ENCODE assay signal across 17 cellular contexts in the genomic region with DNA sequence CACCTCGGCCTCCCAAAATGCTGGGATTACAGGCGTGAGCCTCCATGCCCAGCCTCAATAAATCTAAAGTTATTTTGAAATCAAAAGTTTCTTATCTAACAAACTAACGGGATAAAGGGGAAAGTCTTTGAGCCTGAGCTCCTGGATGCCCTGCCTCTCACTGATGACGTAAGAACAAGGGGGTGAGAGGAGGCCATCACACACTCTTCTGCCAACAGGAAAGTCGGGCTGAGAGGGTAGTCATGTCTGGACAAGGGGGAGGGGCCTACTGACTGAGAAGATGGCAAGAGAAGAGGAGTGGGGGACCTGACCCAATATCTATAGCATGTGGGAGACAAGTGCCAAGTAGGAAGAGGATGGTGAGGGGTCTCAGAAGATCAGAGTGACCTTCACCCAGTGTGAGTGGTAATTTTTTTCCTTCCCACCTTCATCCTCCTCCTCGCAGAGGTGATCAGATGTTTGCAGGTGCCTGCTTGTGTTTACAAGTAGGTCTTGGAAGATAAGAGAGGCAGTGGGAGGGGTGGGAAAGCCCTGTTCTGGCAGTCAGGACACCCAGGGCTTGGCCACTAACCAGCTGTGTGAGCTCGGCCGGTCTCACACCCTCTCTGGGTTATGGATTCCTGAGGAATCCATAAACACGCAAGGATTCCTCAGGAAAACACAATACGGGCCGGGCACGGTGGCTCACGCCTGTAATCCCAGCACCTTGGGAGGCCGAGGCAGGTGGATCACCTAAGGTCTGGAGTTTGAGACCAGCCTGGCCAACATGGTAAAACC. TPM values are rescaled to one million over a fixed set of nuclear protein-coding genes. Genes with fewer than 3 reads are reported as not detected.
DNase-seq lines count a peak whose midpoint lies in the region; ATAC-seq and TF ChIP-seq lines count a peak whose summit lies in the region.
"Had no signal": no experiment of that assay in that cellular context is flagged by ENCODE, and none has a peak within 500 bp of the region (broad histone marks: within the 10 kb centered on the region; RNA-seq: fewer than 3 reads in every experiment).

No MANE protein-coding gene starts in this region.

- peak overlapping the region; percentile 77 for H4K91ac ChIP-seq in trophoblast cell (ENCODE audit: low read depth, low read length)

- no peaks in the 10 kb centered on the region for H3K9me3 Mint-ChIP-seq in endodermal cell

- H2AK5ac ChIP-seq in trophoblast cell (ENCODE audit: low read length): peak overlapping the region; percentile 25

- no peaks in the 10 kb centered on the region for H3K27me3 Mint-ChIP-seq in endodermal cell (ENCODE audit: insufficient read depth)

- TF ChIP-seq POLR2A in Peyer's patch (IDR thresholded peaks at IDR 0.05): no peak
- no peak for TF ChIP-seq POLR2A in lower leg skin (IDR thresholded peaks at IDR 0.05)

- peak overlapping the region; percentile 4 for H3K4ac ChIP-seq in trophoblast cell (ENCODE audit: low read depth, low read length)

- H3K27ac ChIP-seq in Peyer's patch: peak overlapping the region; percentile 1 to 69 (median 39)
- no peak overlapping the region for H3K27ac ChIP-seq in endodermal cell (ENCODE audit: low read depth, low read length)
- no peak overlapping the region for H3K27ac ChIP-seq in trophoblast cell (ENCODE audit: low read depth, low read length)

- no peak overlapping the region for H3K4me2 ChIP-seq in trophoblast cell (ENCODE audit: low read length)

- peaks cover 0 to 56% (median 2%) of the 10 kb centered on the region in 4 donors for H3K4me1 ChIP-seq in Peyer's patch
- peaks cover 20% of the 10 kb centered on the region for H3K4me1 ChIP-seq in endodermal cell (ENCODE audit: control insufficient read depth, insufficient read depth, low read length)
- H3K4me1 ChIP-seq in trophoblast cell (ENCODE audit: control insufficient read depth in 1 of 2, insufficient read depth in 2 of 2, low read length in 2 of 2): peaks cover 28 to 43% of the 10 kb centered on the region in 2 experiments

- H2BK120ac ChIP-seq in trophoblast cell (ENCODE audit: insufficient read depth, low read length, poor library complexity): peak overlapping the region; percentile 29

- H3K79me2 ChIP-seq in trophoblast cell (ENCODE audit: control insufficient read depth, insufficient read depth, low read length, poor library complexity): no peaks in the 10 kb centered on the region

- peaks cover 43% of the 10 kb centered on the region for H3K4me1 Mint-ChIP-seq in endodermal cell

- H4K8ac ChIP-seq in trophoblast cell (ENCODE audit: low read depth, low read length): no peak overlapping the region

- no peak overlapping the region for H3K4me3 Mint-ChIP-seq in endodermal cell

- no peaks in the 10 kb centered on the region for H3K36me3 ChIP-seq in Peyer's patch
- no peaks in the 10 kb centered on the region for H3K36me3 ChIP-seq in endodermal cell (ENCODE audit: control insufficient read depth, insufficient read depth, low read length)
- no peaks in the 10 kb centered on the region for H3K36me3 ChIP-seq in trophoblast cell (ENCODE audit: control insufficient read depth in 1 of 2, insufficient read depth in 2 of 2, low read length in 2 of 2)
- H3K36me3 ChIP-seq: BE2C had no signal

- peak overlapping the region; percentile 64 for H3K27ac Mint-ChIP-seq in endodermal cell

- H3K27me3 ChIP-seq in Peyer's patch (no peaks in the 10 kb centered on the region), endodermal cell (ENCODE audit: control insufficient read depth, insufficient read depth, low read length, poor library complexity, severe bottlenecking) (no peaks in the 10 kb centered on the region), trophoblast cell (ENCODE audit: insufficient read depth, low read length) (no peaks in the 10 kb centered on the region)
- H3K27me3 ChIP-seq: BE2C had no signal

- H3K9ac ChIP-seq in endodermal cell (ENCODE audit: extremely low read depth, low read length, poor library complexity, severe bottlenecking): no peak overlapping the region
- no peak overlapping the region for H3K9ac ChIP-seq in trophoblast cell (ENCODE audit: low read length)

- intact Hi-C loops in lower leg skin (cut with DNase I; ENCODE audit: low total_unique reads): no loop called here

- H3K18ac ChIP-seq in trophoblast cell (ENCODE audit: low read length): peak overlapping the region; percentile 32

- ATAC-seq in esophagus mucosa (no peak), HG03045 (IDR thresholded peaks at IDR 0.05; ENCODE audit: unreplicated experiment) (no peak)

- H3K36me3 Mint-ChIP-seq in endodermal cell (ENCODE audit: low read depth): no peaks in the 10 kb centered on the region

- H2BK12ac ChIP-seq in trophoblast cell (ENCODE audit: low read length): peak overlapping the region; percentile 41

- no peak overlapping the region for H2BK5ac ChIP-seq in trophoblast cell (ENCODE audit: low read depth, low read length, poor library complexity)

- no peak overlapping the region for H4K12ac ChIP-seq in trophoblast cell (ENCODE audit: low read depth, low read length)

- H3K9me3 ChIP-seq in Peyer's patch (no peaks in the 10 kb centered on the region), endodermal cell (ENCODE audit: control insufficient read depth, low read length) (no peaks in the 10 kb centered on the region), trophoblast cell (ENCODE audit: insufficient read depth, low read depth, low read length) (no peaks in the 10 kb centered on the region)
- H3K9me3 ChIP-seq: BE2C had no signal

- H3K23ac ChIP-seq in trophoblast cell (ENCODE audit: low read length): no peak overlapping the region

- H2AFZ ChIP-seq in trophoblast cell (ENCODE audit: insufficient read depth, low read length, poor library complexity): no peak overlapping the region

- H3K14ac ChIP-seq in trophoblast cell (ENCODE audit: low read length): peak overlapping the region; percentile 6

- peak; percentile 53 for DNase-seq in AG10803 (ENCODE audit: low read depth)
- DNase-seq in Peyer's patch: no peak
- DNase-seq in endodermal cell: peak; percentile 69
- peak; percentile 84 to 90 for DNase-seq in trophoblast cell
- no peak for DNase-seq in lower leg skin (ENCODE audit: low spot score in 2 of 2)
- DNase-seq in AG08396 (ENCODE audit: low spot score): no peak
- DNase-seq: activated T-cell treated with anti-CD3 and anti-CD28 coated beads for 4 hours, anterior cingulate cortex, BE2C, midbrain, MM.1S, NCI-H446 treated with DMSO at 0.1 percent for 48 hours, retina, SHP77 treated with DMSO at 0.1 percent for 48 hours had no signal

- TF ChIP-seq CTCF in AG10803 (conservative IDR thresholded peaks at IDR 0.05; ENCODE audit: low read length): no peak
- TF ChIP-seq CTCF in Peyer's patch (IDR thresholded peaks at IDR 0.05): no peak
- no peak for TF ChIP-seq CTCF in endodermal cell (conservative IDR thresholded peaks at IDR 0.05)
- no peak for TF ChIP-seq CTCF in lower leg skin (IDR thresholded peaks at IDR 0.05)

- peaks cover 26% of the 10 kb centered on the region for H3K79me1 ChIP-seq in trophoblast cell (ENCODE audit: low read length)

- H3K4me3 ChIP-seq in AG10803 (ENCODE audit: low read length): no peak overlapping the region
- peak overlapping the region in 1 of 4 donors; percentile 23 for H3K4me3 ChIP-seq in Peyer's patch
- H3K4me3 ChIP-seq in endodermal cell (ENCODE audit: low read length): no peak overlapping the region
- H3K4me3 ChIP-seq in trophoblast cell (ENCODE audit: low read depth, low read length): no peak overlapping the region
- no peak overlapping the region for H3K4me3 ChIP-seq in lower leg skin (ENCODE audit: low read depth, poor library complexity, severe bottlenecking)

- WGBS in endodermal cell (ENCODE audit: insufficient coverage in 1 of 2, insufficient read length in 1 of 2), 2 experiments: 90 to 94% methylated on average over 11 to 14 of the region's 14 CpGs
- no CpG with 5 or more reads among the region's 14 CpGs for WGBS in trophoblast cell (ENCODE audit: extremely low coverage, insufficient coverage, insufficient read length)
- 69 to 70% methylated on average over 14 of the region's 14 CpGs for WGBS in lower leg skin, 2 donors

RNA-seq across cellular contexts. Expression of gene UQCRHL, which starts 9.6 kb away (rescaled TPM):
- total RNA-seq in Peyer's patch: 1 to 10 TPM; 1.3 to 2.5 (median 1.6) TPM
- 1 to 10 TPM; 1.6 to 3.7 TPM for total RNA-seq in endodermal cell
- 5.2 TPM for polyA plus RNA-seq in endodermal cell (2013, experiment 1 of 2)
- 5.2 TPM for polyA plus RNA-seq in endodermal cell (2013, experiment 2 of 2)
- polyA plus RNA-seq in trophoblast cell (2013): 2.1 TPM in 2 replicates
- 1.6 TPM for total RNA-seq in esophagus mucosa
- total RNA-seq in lower leg skin: 1 to 10 TPM in 2 of 4 donors, under 1 TPM in 2; 0.62 to 1.4 (median 0.94) TPM

RNA-seq across cellular contexts. Expression of gene FBLIM1, which starts 39.2 kb away (rescaled TPM):
- total RNA-seq in Peyer's patch (100 to 1,000 TPM in 3 of 4 donors, 10 to 100 TPM in 1; 50.3 to 502 (median 337) TPM), endodermal cell (10 to 100 TPM; 58.4 to 60.6 TPM), esophagus mucosa (56.5 TPM), lower leg skin (10 to 100 TPM; 11.5 to 41.7 (median 17.7) TPM)
- polyA plus RNA-seq in endodermal cell (2013, experiment 1 of 2): 26.4 TPM
- 23.9 TPM for polyA plus RNA-seq in endodermal cell (2013, experiment 2 of 2)
- 88.4 and 91.1 TPM in 2 replicates for polyA plus RNA-seq in trophoblast cell (2013)

RNA-seq across cellular contexts. Expression of gene SPEN, which starts 49.7 kb away (rescaled TPM):
- total RNA-seq in Peyer's patch: 10 to 100 TPM; 51.8 to 94.9 (median 61.5) TPM
- total RNA-seq in endodermal cell: 10 to 100 TPM; 61.5 to 71.9 TPM
- 55.4 TPM for polyA plus RNA-seq in endodermal cell (2013, experiment 1 of 2)
- polyA plus RNA-seq in endodermal cell (2013, experiment 2 of 2): 52.7 TPM
- polyA plus RNA-seq in trophoblast cell (2013): 21.2 and 21.4 TPM in 2 replicates
- 25.1 TPM for total RNA-seq in esophagus mucosa
- total RNA-seq in lower leg skin: 10 to 100 TPM; 41.4 to 63.6 (median 42.9) TPM

RNA-seq across cellular contexts. Expression of gene TMEM82, which starts 55.5 kb away (rescaled TPM):
- total RNA-seq in Peyer's patch (10 to 100 TPM in 3 of 4 donors, 1 to 10 TPM in 1; 2.5 to 42.4 (median 32.7) TPM), endodermal cell (1 to 10 TPM in 1 of 2 donors, under 1 TPM in 1; 0.46 to 3.2 TPM), esophagus mucosa (not detected), lower leg skin (not detected)
- polyA plus RNA-seq in endodermal cell (2013, experiment 1 of 2): 0.36 TPM
- polyA plus RNA-seq in endodermal cell (2013, experiment 2 of 2): not detected
- 0.06 and 0.08 TPM in 2 replicates for polyA plus RNA-seq in trophoblast cell (2013)
- polyA plus RNA-seq: thymus had no signal

Comparison
In these comparisons a context has a peak if more than half of its experiments do, and no peak if none do; other contexts are left out.
1. DNase-seq: peak in AG10803 (single experiment), endodermal cell (single experiment) and trophoblast cell (2 of 2); none in Peyer's patch (0 of 3), lower leg skin (0 of 2) and AG08396 (single experiment).
2. H3K27ac ChIP-seq: peak in Peyer's patch (4 of 4); none in endodermal cell (single experiment) and trophoblast cell (single experiment).